Comparison of ENCODE assay signal across 26 cellular contexts in genomic region chr12:57176846-57177245, GRCh38.
DNase-seq lines count a peak whose midpoint lies in the region; ATAC-seq and TF ChIP-seq lines count a peak whose summit lies in the region.
"Had no signal": no experiment of that assay in that cellular context is flagged by ENCODE, and none has a peak within 500 bp of the region (broad histone marks: within the 10 kb centered on the region; RNA-seq: fewer than 3 reads in every experiment).

No MANE protein-coding gene starts in this region.

- no peak for TF ChIP-seq CTCF in choroid plexus epithelial cell (conservative IDR thresholded peaks at IDR 0.05; ENCODE audit: low read depth, low read length)

- 0 out of 2 replicates have a peak overlapping the region, but pooled peaks have one; percentile 3 for H3K27ac ChIP-seq in ACC112 (ENCODE audit: low read depth, low read length)
- H3K27ac ChIP-seq: foreskin keratinocyte, heart left ventricle, neutrophil, psoas muscle had no signal

- peaks cover 2% of the 10 kb centered on the region for H3K79me2 ChIP-seq in ACC112 (ENCODE audit: control insufficient read depth, insufficient read depth, low read length, unreplicated experiment)

- H3K36me3 ChIP-seq in ACC112 (ENCODE audit: insufficient read depth, low read length) = peaks cover 51% of the 10 kb centered on the region; the same call in 1 of the 2 replicates
- H3K36me3 ChIP-seq: neutrophil had no signal

- no peaks in the 10 kb centered on the region for H3K27me3 ChIP-seq in ACC112 (ENCODE audit: insufficient read depth, low read length)
- H3K27me3 ChIP-seq: foreskin keratinocyte, heart left ventricle, neutrophil had no signal

- H2AFZ ChIP-seq in ACC112 (ENCODE audit: low read length, unreplicated experiment) = no peak overlapping the region

- peaks cover 14% of the 10 kb centered on the region for H3K4me1 ChIP-seq in ACC112 (ENCODE audit: control insufficient read depth, insufficient read depth, low read length, unreplicated experiment)
- H3K4me1 ChIP-seq: psoas muscle had no signal

- H3K4me3 ChIP-seq in ACC112 (ENCODE audit: low read depth, low read length) (no peak overlapping the region), choroid plexus epithelial cell (ENCODE audit: low read depth, low read length) (no peak overlapping the region)
- H3K4me3 ChIP-seq: heart left ventricle, psoas muscle, thoracic aorta had no signal

- DNase-seq in NCI-H226 = peak; percentile 46
- DNase-seq in choroid plexus epithelial cell (ENCODE audit: low read depth) = peak; percentile 34
- DNase-seq in kidney tubule cell (ENCODE audit: low spot score) = peak; percentile 19
- DNase-seq in NOMO-1 (lab: John Stamatoyannopoulos, UW; ENCODE audit: unreplicated experiment in 2 of 2) = no peak
- DNase-seq in cerebellar cortex (ENCODE audit: low spot score) = no peak
- DNase-seq: activated CD4-positive, alpha-beta T cell treated with anti-CD3 and anti-CD28 coated beads for 1 hour; activated effector memory CD4-positive, alpha-beta T cell treated with anti-CD3 and anti-CD28 coated beads, Interleukin-2, amount 50 U/mL, for 16 hours; activated naive CD8-positive, alpha-beta T cell treated with anti-CD3 and anti-CD28 coated beads for 36 hours; activated T-cell treated with anti-CD3 and anti-CD28 coated beads, Interleukin-2, amount 50 U/mL, for 1 hour; H7; heart left ventricle; mesendoderm; NCI-H1105; NCI-H2029; NCI-H526 treated with DMSO at 0.1 percent for 48 hours; psoas muscle; RPMI8226; stimulated activated CD4-positive, alpha-beta T cell treated with anti-CD3 and anti-CD28 coated beads, Interleukin-4, amount 100 ng/mL, for 4 hours; stimulated activated naive B cell treated with anti-CD40 and anti-IgM and Interleukin-4, amounts not matched to agents 10 μg/mL and 1 μg/mL and 100 μg/mL, for 72 hours had no signal

- no peak for ATAC-seq in HG03565 (IDR thresholded peaks at IDR 0.05; ENCODE audit: unreplicated experiment)
- ATAC-seq in GM19328 (IDR thresholded peaks at IDR 0.05; ENCODE audit: unreplicated experiment) = no peak
- ATAC-seq: CD8-positive, alpha-beta T cell; foreskin keratinocyte; heart left ventricle; psoas muscle; stimulated activated naive B cell treated with anti-CD40 and anti-IgM and Interleukin-4, amounts not matched to agents 10 μg/mL and 1 μg/mL and 100 μg/mL, for 72 hours had no signal

Comparison
In these comparisons a context has a peak if more than half of its experiments do, and no peak if none do; other contexts are left out.
1. DNase-seq: peak in NCI-H226 (single experiment), choroid plexus epithelial cell (single experiment) and kidney tubule cell (single experiment); none in NOMO-1 (0 of 2) and cerebellar cortex (single experiment).